In genomic region chr19:2013683-2013961, GRCh38 we compare ENCODE assay signal across 1 cellular context.
TF ChIP-seq lines count a peak whose summit lies in the region.

No MANE protein-coding gene starts in this region.

TF ChIP-seq in neural cell, 6 proteins besides CTCF, POLR2A, EP300 and RAD21 (continued from another document):
- TF ChIP-seq MXI1 (conservative IDR thresholded peaks at IDR 0.05; ENCODE audit: poor library complexity, severe bottlenecking), result no peak
